In genomic region chr11:76597533-76598425, GRCh38 we compare ENCODE assay signal across 18 cellular contexts.
DNase-seq lines count a peak whose midpoint lies in the region; ATAC-seq and TF ChIP-seq lines count a peak whose summit lies in the region.
"Had no signal": no experiment of that assay in that cellular context is flagged by ENCODE, and none has a peak within 500 bp of the region (broad histone marks: within the 10 kb centered on the region; RNA-seq: fewer than 3 reads in every experiment).

No MANE protein-coding gene starts in this region.

- dilution Hi-C loops in IMR-90 (cut with HindIII; ENCODE audit: low sequenced_read_pairs, unreplicated experiment) = no loop called here

- BruUV-seq in IMR-90 (replicated peaks; lab: Mats Ljungman, UMichigan) = no TSS peak

- no peak overlapping the region for H2BK15ac ChIP-seq in IMR-90 (ENCODE audit: low read depth, low read length)

- no peak overlapping the region for H3K27ac ChIP-seq in IMR-90 (ENCODE audit: insufficient read depth, low read length)
- H3K27ac ChIP-seq in esophagus muscularis mucosa (replicated peaks in 1 of 4) = no peak overlapping the region
- peak overlapping the region in 6 of 8 donors; percentile 20 to 66 (median 54) for H3K27ac ChIP-seq in spleen
- H3K27ac ChIP-seq: BLaER1 treated with 17β-estradiol and CSF1 and Interleukin-3, amounts not matched to agents 10 nM and 100 nM had no signal

- TF ChIP-seq RAD21 in IMR-90 (IDR thresholded peaks at IDR 0.05; ENCODE audit: low read length) = no peak

- no peaks in the 10 kb centered on the region for H3K9me3 ChIP-seq in IMR-90 (ENCODE audit: control insufficient read depth, insufficient read depth, low read length)
- no peaks in the 10 kb centered on the region for H3K9me3 ChIP-seq in esophagus muscularis mucosa
- no peaks in the 10 kb centered on the region for H3K9me3 ChIP-seq in spleen
- H3K9me3 ChIP-seq: BLaER1 treated with 17β-estradiol and CSF1 and Interleukin-3, amounts not matched to agents 10 nM and 100 nM had no signal

- H3K18ac ChIP-seq in IMR-90 (ENCODE audit: low read depth, low read length) = no peak overlapping the region

- no peak overlapping the region for H3K4me3 Mint-ChIP-seq in activated CD4-positive, alpha-beta T cell treated with anti-CD3 and anti-CD28 coated beads for 36 hours
- H3K4me3 Mint-ChIP-seq in activated CD4-positive, alpha-beta T cell treated with anti-CD3 and anti-CD28 coated beads, Interleukin-2, amount 10 ng/mL, durations not matched to agents 7 days and 5 days = no peak overlapping the region
- H3K4me3 Mint-ChIP-seq in T-helper 2 cell treated with Interferon-gamma antibody and Interleukin-4, amounts not matched to agents 5 μg/mL and 100 μg/mL, for 36 hours = no peak overlapping the region
- H3K4me3 Mint-ChIP-seq: activated naive CD4-positive, alpha-beta T cell treated with anti-CD3 and anti-CD28 coated beads, Interleukin-2, amount 50 U/mL, for 24 hours; brain; natural killer cell had no signal

- peaks cover 11% of the 10 kb centered on the region for H3K4me1 ChIP-seq in IMR-90 (ENCODE audit: control insufficient read depth, insufficient read depth, low read length)
- peaks cover 12 to 17% (median 15%) of the 10 kb centered on the region in 4 donors for H3K4me1 ChIP-seq in esophagus muscularis mucosa
- H3K4me1 ChIP-seq in spleen = peaks cover 0 to 50% (median 21%) of the 10 kb centered on the region in 6 donors

- no peak for TF ChIP-seq POLR2A in IMR-90 (IDR thresholded peaks at IDR 0.05; ENCODE audit: low read depth, low read length)
- TF ChIP-seq POLR2A in esophagus muscularis mucosa (IDR thresholded peaks at IDR 0.05; ENCODE audit: low read depth) = no peak
- no peak for TF ChIP-seq POLR2A in spleen (IDR thresholded peaks at IDR 0.05)

- no peak overlapping the region for H3K9ac ChIP-seq in IMR-90 (ENCODE audit: low read depth, low read length)
- H3K9ac ChIP-seq: BLaER1 treated with 17β-estradiol and CSF1 and Interleukin-3, amounts not matched to agents 10 nM and 100 nM had no signal

- no peak overlapping the region for H3K4me2 ChIP-seq in IMR-90 (ENCODE audit: low read depth, low read length)
- H3K4me2 ChIP-seq: BLaER1 treated with 17β-estradiol and CSF1 and Interleukin-3, amounts not matched to agents 10 nM and 100 nM had no signal

- H4K8ac ChIP-seq in IMR-90 (ENCODE audit: low read depth in 2 of 2, low read length in 2 of 2) = no peak overlapping the region

- ATAC-seq in activated CD4-positive, alpha-beta T cell treated with anti-CD3 and anti-CD28 coated beads for 36 hours = peak; percentile 26
- no peak for ATAC-seq in IMR-90 (ENCODE audit: low read depth)

- peaks cover 4% of the 10 kb centered on the region for H3K27me3 Mint-ChIP-seq in activated CD4-positive, alpha-beta T cell treated with anti-CD3 and anti-CD28 coated beads for 36 hours
- peaks cover 12% of the 10 kb centered on the region for H3K27me3 Mint-ChIP-seq in activated CD4-positive, alpha-beta T cell treated with anti-CD3 and anti-CD28 coated beads, Interleukin-2, amount 10 ng/mL, durations not matched to agents 7 days and 5 days
- no peaks in the 10 kb centered on the region for H3K27me3 Mint-ChIP-seq in T-helper 2 cell treated with Interferon-gamma antibody and Interleukin-4, amounts not matched to agents 5 μg/mL and 100 μg/mL, for 36 hours (ENCODE audit: low read depth)

- no peak overlapping the region for H4K5ac ChIP-seq in IMR-90 (ENCODE audit: low read depth, low read length)

- no peak overlapping the region for H3K4ac ChIP-seq in IMR-90 (ENCODE audit: low read depth, low read length)

- intact Hi-C loops in activated CD4-positive, alpha-beta T cell treated with anti-CD3 and anti-CD28 coated beads for 36 hours (cut with DNase I, micrococcal nuclease) = loop anchor here (1.0 to 10.0 kb wide), 2 partner anchors 77 to 84 kb away; partner anchors contain the start of gene LRRC32 (in 1 of the 2)
- intact Hi-C loops in IMR-90 (cut with micrococcal nuclease) = loop anchor here (1.0 kb wide), 1 partner anchor 83 kb away; no protein-coding TSS in a partner anchor
- intact Hi-C loops in esophagus muscularis mucosa (cut with DNase I) = no loop called here
- intact Hi-C loops in spleen (cut with DNase I; ENCODE audit: low total_unique reads) = loop anchor here (5.0 kb wide), 1 partner anchor 75 kb away; the partner anchor contains the start of gene LRRC32

- no peak for TF ChIP-seq CTCF in IMR-90 (conservative IDR thresholded peaks at IDR 0.05; ENCODE audit: low read depth, low read length)
- no peak for TF ChIP-seq CTCF in esophagus muscularis mucosa (IDR thresholded peaks at IDR 0.05)
- TF ChIP-seq CTCF in spleen (IDR thresholded peaks at IDR 0.05 in 8 of 11, conservative IDR thresholded peaks at IDR 0.05 in 3 of 11) = no peak

- H3K79me1 ChIP-seq in IMR-90 (ENCODE audit: low read depth in 1 of 2, low read length in 2 of 2) = no peaks in the 10 kb centered on the region

- H3K4me1 Mint-ChIP-seq in activated CD4-positive, alpha-beta T cell treated with anti-CD3 and anti-CD28 coated beads for 36 hours = peaks cover 1% of the 10 kb centered on the region
- peaks cover 19% of the 10 kb centered on the region for H3K4me1 Mint-ChIP-seq in activated CD4-positive, alpha-beta T cell treated with anti-CD3 and anti-CD28 coated beads, Interleukin-2, amount 10 ng/mL, durations not matched to agents 7 days and 5 days
- peaks cover 46% of the 10 kb centered on the region for H3K4me1 Mint-ChIP-seq in T-helper 2 cell treated with Interferon-gamma antibody and Interleukin-4, amounts not matched to agents 5 μg/mL and 100 μg/mL, for 36 hours (ENCODE audit: low read depth)
- H3K4me1 Mint-ChIP-seq: activated naive CD4-positive, alpha-beta T cell treated with anti-CD3 and anti-CD28 coated beads, Interleukin-2, amount 50 U/mL, for 24 hours; brain; natural killer cell had no signal

- H3K4me3 ChIP-seq in IMR-90 (ENCODE audit: insufficient read depth, low read depth, low read length) (no peak overlapping the region), esophagus muscularis mucosa (no peak overlapping the region), spleen (no peak overlapping the region)
- H3K4me3 ChIP-seq: BLaER1 treated with 17β-estradiol and CSF1 and Interleukin-3, amounts not matched to agents 10 nM and 100 nM had no signal

- H2BK5ac ChIP-seq in IMR-90 (ENCODE audit: low read depth, low read length, poor library complexity, severe bottlenecking) = no peak overlapping the region

- H2BK120ac ChIP-seq in IMR-90 (ENCODE audit: low read depth, low read length) = no peak overlapping the region

- H4K91ac ChIP-seq in IMR-90 (ENCODE audit: insufficient read depth, low read depth, low read length) = peak overlapping the region; percentile 33; the same call in 1 of the 2 replicates

- H3K14ac ChIP-seq in IMR-90 (replicated peaks; ENCODE audit: low read depth, low read length) = no peak overlapping the region

- WGBS in IMR-90 (ENCODE audit: extremely low coverage in 2 of 2, insufficient read length in 1 of 2), 2 experiments = 76% methylated on average over 7 of the region's 12 CpGs; no CpG with 5 or more reads in 1 of the 2 experiments
- 85% methylated on average over 6 of the region's 12 CpGs for WGBS in esophagus muscularis mucosa
- 65 to 84% (median 74%) methylated on average over 8 to 12 of the region's 12 CpGs for WGBS in spleen, 5 donors

- no peak for TF ChIP-seq EP300 in esophagus muscularis mucosa (IDR thresholded peaks at IDR 0.05)

- no peaks in the 10 kb centered on the region for H3K36me3 ChIP-seq in IMR-90 (ENCODE audit: control insufficient read depth, insufficient read depth, low read length)
- no peaks in the 10 kb centered on the region for H3K36me3 ChIP-seq in esophagus muscularis mucosa
- H3K36me3 ChIP-seq in spleen = no peaks in the 10 kb centered on the region
- H3K36me3 ChIP-seq: BLaER1 treated with 17β-estradiol and CSF1 and Interleukin-3, amounts not matched to agents 10 nM and 100 nM had no signal

- H3K23ac ChIP-seq in IMR-90 (ENCODE audit: low read depth, low read length) = no peak overlapping the region

- H2AFZ ChIP-seq in IMR-90 (replicated peaks; ENCODE audit: low read length, poor library complexity) = peak overlapping the region; percentile 33

- H3K56ac ChIP-seq in IMR-90 (ENCODE audit: extremely low read depth, insufficient read depth, low read length) = no peak overlapping the region

- peak overlapping the region; percentile 51; the same call in 1 of the 2 replicates for H2AK5ac ChIP-seq in IMR-90 (ENCODE audit: low read depth, low read length)

- POLR2A ChIA-PET in activated CD4-positive, alpha-beta T cell treated with anti-CD3 and anti-CD28 coated beads for 36 hours (lab: Charles Lee) = no interaction called here
- POLR2A ChIA-PET in activated CD4-positive, alpha-beta T cell treated with anti-CD3 and anti-CD28 coated beads, Interleukin-2, amount 10 ng/mL, durations not matched to agents 7 days and 5 days (lab: Charles Lee) = no interaction called here
- POLR2A ChIA-PET in IMR-90 (lab: Charles Lee; ENCODE audit: unreplicated experiment) = no interaction called here

- no peaks in the 10 kb centered on the region for H3K36me3 Mint-ChIP-seq in activated CD4-positive, alpha-beta T cell treated with anti-CD3 and anti-CD28 coated beads for 36 hours (ENCODE audit: low read depth)
- no peaks in the 10 kb centered on the region for H3K36me3 Mint-ChIP-seq in activated CD4-positive, alpha-beta T cell treated with anti-CD3 and anti-CD28 coated beads, Interleukin-2, amount 10 ng/mL, durations not matched to agents 7 days and 5 days (ENCODE audit: low read depth)
- peaks cover 14% of the 10 kb centered on the region for H3K36me3 Mint-ChIP-seq in T-helper 2 cell treated with Interferon-gamma antibody and Interleukin-4, amounts not matched to agents 5 μg/mL and 100 μg/mL, for 36 hours (ENCODE audit: low read depth)
- H3K36me3 Mint-ChIP-seq: activated naive CD4-positive, alpha-beta T cell treated with anti-CD3 and anti-CD28 coated beads, Interleukin-2, amount 50 U/mL, for 24 hours; brain; natural killer cell had no signal

- no peak overlapping the region for H2BK20ac ChIP-seq in IMR-90 (ENCODE audit: low read depth, low read length)

- H4K20me1 ChIP-seq in IMR-90 (ENCODE audit: insufficient read depth, low read length) = no peaks in the 10 kb centered on the region
- H4K20me1 ChIP-seq: BLaER1 treated with 17β-estradiol and CSF1 and Interleukin-3, amounts not matched to agents 10 nM and 100 nM had no signal

- in situ Hi-C loops in IMR-90 (cut with MboI; ENCODE audit: low sequenced_read_pairs) = no loop called here

- no peak for DNase-seq in activated CD4-positive, alpha-beta T cell treated with anti-CD3 and anti-CD28 coated beads for 36 hours
- no peak for DNase-seq in activated CD4-positive, alpha-beta T cell treated with anti-CD3 and anti-CD28 coated beads, Interleukin-2, amount 10 ng/mL, durations not matched to agents 7 days and 5 days
- DNase-seq in IMR-90 (no peak), esophagus muscularis mucosa (ENCODE audit: extremely low spot score) (peak; percentile 66), spleen (no peak), SKM-1 (lab: John Stamatoyannopoulos, UW; ENCODE audit: unreplicated experiment) (no peak)
- no peak for DNase-seq in activated effector memory CD4-positive, alpha-beta T cell treated with anti-CD3 and anti-CD28 coated beads, Interleukin-2, amount 50 U/mL, for 16 hours
- DNase-seq in T-helper 2 cell treated with Interferon-gamma antibody and Interleukin-4, amounts not matched to agents 5 μg/mL and 100 μg/mL, for 36 hours (ENCODE audit: low spot score) = no peak
- DNase-seq: activated B cell treated with CpG ODN at 0.5 μM for 24 hours, GOT3, natural killer cell, NCI-H1436 treated with DMSO at 0.1 percent for 48 hours, NCI-H2171 treated with DMSO at 0.1 percent for 48 hours, SIG-M5, T-helper 9 cell had no signal

- H3K27me3 ChIP-seq in IMR-90 (ENCODE audit: control insufficient read depth, insufficient read depth, low read length) = peaks cover 2% of the 10 kb centered on the region; the same call in 1 of the 2 replicates
- H3K27me3 ChIP-seq in esophagus muscularis mucosa = no peaks in the 10 kb centered on the region
- peaks cover 0 to 4% (median 0%) of the 10 kb centered on the region in 7 donors for H3K27me3 ChIP-seq in spleen (replicated peaks in 1 of 7)
- H3K27me3 ChIP-seq: BLaER1 treated with 17β-estradiol and CSF1 and Interleukin-3, amounts not matched to agents 10 nM and 100 nM had no signal

- peak overlapping the region; percentile 42 for H2AK9ac ChIP-seq in IMR-90 (replicated peaks; ENCODE audit: low read depth, low read length, poor library complexity)

- H3K27ac Mint-ChIP-seq in activated CD4-positive, alpha-beta T cell treated with anti-CD3 and anti-CD28 coated beads for 36 hours = no peak overlapping the region
- no peak overlapping the region for H3K27ac Mint-ChIP-seq in activated CD4-positive, alpha-beta T cell treated with anti-CD3 and anti-CD28 coated beads, Interleukin-2, amount 10 ng/mL, durations not matched to agents 7 days and 5 days
- H3K27ac Mint-ChIP-seq in T-helper 2 cell treated with Interferon-gamma antibody and Interleukin-4, amounts not matched to agents 5 μg/mL and 100 μg/mL, for 36 hours = no peak overlapping the region
- H3K27ac Mint-ChIP-seq: activated B cell treated with CpG ODN at 0.5 μM for 24 hours; activated naive CD4-positive, alpha-beta T cell treated with anti-CD3 and anti-CD28 coated beads, Interleukin-2, amount 50 U/mL, for 24 hours; brain; natural killer cell had no signal

- peaks cover 4% of the 10 kb centered on the region; the same call in 1 of the 2 replicates for H3K9me1 ChIP-seq in IMR-90 (ENCODE audit: insufficient read depth, low read length)

- CTCF ChIA-PET in activated CD4-positive, alpha-beta T cell treated with anti-CD3 and anti-CD28 coated beads for 36 hours (lab: Charles Lee) = interaction anchor here (0.6 to 1.9 kb wide), 2 partner anchors 14 to 81 kb away, joined by 4 read pairs; no protein-coding TSS in a partner anchor
- CTCF ChIA-PET in activated CD4-positive, alpha-beta T cell treated with anti-CD3 and anti-CD28 coated beads, Interleukin-2, amount 10 ng/mL, durations not matched to agents 7 days and 5 days (lab: Charles Lee) = interaction anchor here (1.1 to 1.4 kb wide), 3 partner anchors 13 to 27 kb away, joined by 3 to 4 read pairs (median 3); no protein-coding TSS in a partner anchor
- CTCF ChIA-PET in IMR-90 (lab: Yijun Ruan, JAX) = interaction anchor here (0.8 to 1.8 kb wide), 5 partner anchors 25 to 96 kb away, joined by 3 to 13 read pairs (median 4); no protein-coding TSS in a partner anchor

- no peaks in the 10 kb centered on the region for H3K9me3 Mint-ChIP-seq in activated CD4-positive, alpha-beta T cell treated with anti-CD3 and anti-CD28 coated beads for 36 hours (ENCODE audit: low read depth)
- no peaks in the 10 kb centered on the region for H3K9me3 Mint-ChIP-seq in activated CD4-positive, alpha-beta T cell treated with anti-CD3 and anti-CD28 coated beads, Interleukin-2, amount 10 ng/mL, durations not matched to agents 7 days and 5 days
- H3K9me3 Mint-ChIP-seq in T-helper 2 cell treated with Interferon-gamma antibody and Interleukin-4, amounts not matched to agents 5 μg/mL and 100 μg/mL, for 36 hours = peaks cover 14% of the 10 kb centered on the region
- H3K9me3 Mint-ChIP-seq: activated B cell treated with CpG ODN at 0.5 μM for 24 hours; activated naive CD4-positive, alpha-beta T cell treated with anti-CD3 and anti-CD28 coated beads, Interleukin-2, amount 50 U/mL, for 24 hours; natural killer cell had no signal

Comparison
In these comparisons a context has a peak if more than half of its experiments do, and no peak if none do; other contexts are left out.
1. H3K27ac ChIP-seq: peak in spleen (6 of 8); none in IMR-90 (single experiment) and esophagus muscularis mucosa (0 of 4).